In genomic region chr5:63025679-63026078, GRCh38 we compare ENCODE assay signal across 21 cellular contexts.
DNase-seq lines count a peak whose midpoint lies in the region; ATAC-seq, FAIRE-seq and TF ChIP-seq lines count a peak whose summit lies in the region.
"Had no signal": no experiment of that assay in that cellular context is flagged by ENCODE, and none has a peak within 500 bp of the region (broad histone marks: within the 10 kb centered on the region; RNA-seq: fewer than 3 reads in every experiment).

No MANE protein-coding gene starts in this region.

- no peak for FAIRE-seq in H54 (lab: Jason Lieb, UNC)
- FAIRE-seq: HepG2 had no signal

- H3K27ac ChIP-seq in CD8-positive, alpha-beta memory T cell (ENCODE audit: low read depth, low read length), result no peak overlapping the region
- no peak overlapping the region for H3K27ac ChIP-seq in OCI-LY3 (ENCODE audit: low read length)
- H3K27ac ChIP-seq: vagina had no signal

- H2AFZ ChIP-seq in OCI-LY3 (ENCODE audit: low read depth, low read length), result no peak overlapping the region

- DNase-seq in CD8-positive, alpha-beta memory T cell, result no peak
- DNase-seq in H54 (ENCODE audit: insufficient read length, low spot score), result no peak
- no peak for DNase-seq in T-helper 9 cell
- DNase-seq: activated CD4-positive, CD25-positive, alpha-beta regulatory T cell; activated CD8-positive, alpha-beta memory T cell treated with anti-CD3 and anti-CD28 coated beads for 24 hours; activated effector memory CD4-positive, alpha-beta T cell treated with anti-CD3 and anti-CD28 coated beads, Interleukin-2, amount 50 U/mL, for 16 hours; amygdala; effector CD4-positive, alpha-beta T cell; glutamatergic neuron; NCI-H146; NCI-H345; stimulated activated CD4-positive, alpha-beta T cell treated with anti-CD3 and anti-CD28 coated beads, Interleukin-2, amount 100 ng/mL, for 48 hours had no signal

- peaks cover 0 to 8% (median 0%) of the 10 kb centered on the region in 3 donors for H3K4me1 Mint-ChIP-seq in CD8-positive, alpha-beta memory T cell

- H3K27me3 Mint-ChIP-seq in CD8-positive, alpha-beta memory T cell, result no peaks in the 10 kb centered on the region

- no peaks in the 10 kb centered on the region for H3K27me3 ChIP-seq in CD8-positive, alpha-beta memory T cell (ENCODE audit: insufficient read depth, low read length, poor library complexity, severe bottlenecking)
- no peaks in the 10 kb centered on the region for H3K27me3 ChIP-seq in OCI-LY3 (ENCODE audit: low read depth, low read length)
- H3K27me3 ChIP-seq: vagina had no signal

- no peak overlapping the region for H3K9ac ChIP-seq in OCI-LY3 (ENCODE audit: low read length)

- CTCF ChIA-PET in CD8-positive, alpha-beta memory T cell (lab: Charles Lee), result no interaction called here

- H3K4me3 ChIP-seq in CD8-positive, alpha-beta memory T cell (ENCODE audit: low read length), result no peak overlapping the region
- H3K4me3 ChIP-seq in OCI-LY3 (ENCODE audit: low read length), result no peak overlapping the region
- H3K4me3 ChIP-seq: vagina had no signal

- H3K9me3 ChIP-seq in CD8-positive, alpha-beta memory T cell (ENCODE audit: low read length), result no peaks in the 10 kb centered on the region
- no peaks in the 10 kb centered on the region for H3K9me3 ChIP-seq in OCI-LY3 (ENCODE audit: insufficient read depth, low read length)
- H3K9me3 ChIP-seq: vagina had no signal

- H3K4me1 ChIP-seq in CD8-positive, alpha-beta memory T cell (ENCODE audit: insufficient read depth, low read length), result no peaks in the 10 kb centered on the region
- peaks cover 41% of the 10 kb centered on the region for H3K4me1 ChIP-seq in OCI-LY3 (ENCODE audit: low read length)
- H3K4me1 ChIP-seq: vagina had no signal

- TF ChIP-seq CTCF in OCI-LY3 (IDR thresholded peaks at IDR 0.05; ENCODE audit: low read depth, low read length), result no peak

- H3K36me3 Mint-ChIP-seq in CD8-positive, alpha-beta memory T cell, result no peaks in the 10 kb centered on the region

- no peak for TF ChIP-seq POLR2A in H54 (IDR thresholded peaks at IDR 0.05; ENCODE audit: low read depth, low read length)

- H4K20me1 ChIP-seq in OCI-LY3 (ENCODE audit: insufficient read depth, low read length), result no peaks in the 10 kb centered on the region

- peak overlapping the region in 1 of 8 donors; percentile 51 for H3K27ac Mint-ChIP-seq in CD8-positive, alpha-beta memory T cell
- H3K27ac Mint-ChIP-seq: T-helper 1 cell treated with Interleukin-12 subunit alpha and Interleukin-12 subunit beta and Interleukin-4 antibody, amounts not matched to agents 30 μg/mL and 1 μg/mL, for 36 hours had no signal

- peak overlapping the region; percentile 12; the same call in 1 of the 2 replicates for H3K4me2 ChIP-seq in OCI-LY3 (ENCODE audit: low read length)

- ATAC-seq in GM19324 (IDR thresholded peaks at IDR 0.05; ENCODE audit: low FRiP score, unreplicated experiment), result peak; percentile 50
- ATAC-seq in HG02852 (IDR thresholded peaks at IDR 0.05; ENCODE audit: unreplicated experiment), result peak; percentile 59
- no peak for ATAC-seq in HG03354 (IDR thresholded peaks at IDR 0.05; ENCODE audit: poor library complexity, severe bottlenecking, unreplicated experiment)
- ATAC-seq in GM21529 (IDR thresholded peaks at IDR 0.05; ENCODE audit: unreplicated experiment), result no peak
- ATAC-seq: HepG2, Right ventricle myocardium inferior had no signal

- peaks cover 0 to 7% (median 2%) of the 10 kb centered on the region in 5 donors for H3K9me3 Mint-ChIP-seq in CD8-positive, alpha-beta memory T cell

- no peaks in the 10 kb centered on the region for H3K36me3 ChIP-seq in CD8-positive, alpha-beta memory T cell (ENCODE audit: insufficient read depth, low read length)
- H3K36me3 ChIP-seq in OCI-LY3 (replicated peaks; ENCODE audit: low read depth, low read length), result no peaks in the 10 kb centered on the region
- H3K36me3 ChIP-seq: vagina had no signal

- H3K79me2 ChIP-seq in OCI-LY3 (ENCODE audit: low read length), result no peaks in the 10 kb centered on the region

- POLR2A ChIA-PET in CD8-positive, alpha-beta memory T cell (lab: Charles Lee), result no interaction called here

- H3K4me3 Mint-ChIP-seq in CD8-positive, alpha-beta memory T cell, result peak overlapping the region in 5 of 7 donors; percentile 44 to 68 (median 59)
- H3K4me3 Mint-ChIP-seq: T-helper 1 cell treated with Interleukin-12 subunit alpha and Interleukin-12 subunit beta and Interleukin-4 antibody, amounts not matched to agents 30 μg/mL and 1 μg/mL, for 36 hours had no signal

Comparison
In these comparisons a context has a peak if more than half of its experiments do, and no peak if none do; other contexts are left out.
1. ATAC-seq: peak in GM19324 (single experiment) and HG02852 (single experiment); none in HG03354 (single experiment) and GM21529 (single experiment).